In genomic region chr9:127937046-127937382, GRCh38 we compare ENCODE assay signal across 8 cellular contexts. TPM values are rescaled to one million over a fixed set of nuclear protein-coding genes. Genes with fewer than 3 reads are reported as not detected.
DNase-seq lines count a peak whose midpoint lies in the region; ATAC-seq and TF ChIP-seq lines count a peak whose summit lies in the region.

No MANE protein-coding gene starts in this region.

- H3K79me2 ChIP-seq in neural progenitor cell (ENCODE audit: low read depth), result peaks cover 16% of the 10 kb centered on the region

- no peak for ATAC-seq in effector memory CD8-positive, alpha-beta T cell (replicated peaks)
- ATAC-seq in GM18519 (IDR thresholded peaks at IDR 0.05; ENCODE audit: low FRiP score, unreplicated experiment), result no peak
- no peak for ATAC-seq in HG03442 (IDR thresholded peaks at IDR 0.05; ENCODE audit: unreplicated experiment)

- peak overlapping the region; percentile 37 to 73 for H3K4me3 ChIP-seq in CD4-positive, alpha-beta memory T cell (ENCODE audit: low read length in 2 of 2)
- H3K4me3 ChIP-seq in NB4 (ENCODE audit: low read depth, low read length) (peak overlapping the region; percentile 88), neural progenitor cell (peak overlapping the region; percentile 94)

- peaks cover 0 to 7% (median 0%) of the 10 kb centered on the region in 8 donors for H3K9me3 Mint-ChIP-seq in CD4-positive, alpha-beta memory T cell
- no peaks in the 10 kb centered on the region for H3K9me3 Mint-ChIP-seq in effector memory CD8-positive, alpha-beta T cell
- H3K9me3 Mint-ChIP-seq in neural progenitor cell, result no peaks in the 10 kb centered on the region

- H3K4me1 ChIP-seq in CD4-positive, alpha-beta memory T cell (ENCODE audit: insufficient read depth, low read length), result peaks cover 37% of the 10 kb centered on the region
- H3K4me1 ChIP-seq in neural progenitor cell, result peaks cover 11% of the 10 kb centered on the region

- CTCF ChIA-PET in CD4-positive, alpha-beta memory T cell (lab: Charles Lee; ENCODE audit: partially characterized antibody), result interaction anchor here (1.0 to 11.2 kb wide), 5 partner anchors 15 to 150 kb away, joined by 3 to 216 read pairs (median 4); no protein-coding TSS in a partner anchor

- H3K9ac ChIP-seq in neural progenitor cell, result peak overlapping the region; percentile 80

- DNase-seq in CD4-positive, alpha-beta memory T cell, result no peak
- DNase-seq in NB4 (ENCODE audit: low read depth) (no peak), neural progenitor cell (ENCODE audit: low spot score) (no peak), NCI-H2107 (lab: John Stamatoyannopoulos, UW) (no peak)
- no peak for DNase-seq in effector memory CD8-positive, alpha-beta T cell
- no peak for DNase-seq in stimulated activated CD4-positive, alpha-beta T cell treated with anti-CD3 and anti-CD28 coated beads, Interleukin-4, amount 100 ng/mL, for 24 hours

- peaks cover 23 to 52% (median 41%) of the 10 kb centered on the region in 4 donors for H3K4me1 Mint-ChIP-seq in CD4-positive, alpha-beta memory T cell
- peaks cover 38 to 41% of the 10 kb centered on the region in 2 donors for H3K4me1 Mint-ChIP-seq in effector memory CD8-positive, alpha-beta T cell (ENCODE audit: low read depth in 2 of 2)
- peaks cover 34% of the 10 kb centered on the region for H3K4me1 Mint-ChIP-seq in neural progenitor cell

- peak overlapping the region; percentile 99 for H3K4me2 ChIP-seq in neural progenitor cell

- H4K20me1 ChIP-seq in neural progenitor cell (ENCODE audit: low read depth), result peaks cover 15% of the 10 kb centered on the region

- peak overlapping the region; percentile 75 for H3K27ac ChIP-seq in CD4-positive, alpha-beta memory T cell (ENCODE audit: low read depth, low read length)
- no peak overlapping the region for H3K27ac ChIP-seq in neural progenitor cell

- peaks cover 16% of the 10 kb centered on the region for H3K36me3 ChIP-seq in CD4-positive, alpha-beta memory T cell (ENCODE audit: insufficient read depth, low read length)
- H3K36me3 ChIP-seq in neural progenitor cell, result no peaks in the 10 kb centered on the region

- no peak overlapping the region for H2AFZ ChIP-seq in neural progenitor cell (replicated peaks)

- no peaks in the 10 kb centered on the region for H3K27me3 Mint-ChIP-seq in CD4-positive, alpha-beta memory T cell
- H3K27me3 Mint-ChIP-seq in effector memory CD8-positive, alpha-beta T cell, result no peaks in the 10 kb centered on the region
- peaks cover 10% of the 10 kb centered on the region for H3K27me3 Mint-ChIP-seq in neural progenitor cell (ENCODE audit: insufficient read depth, low read depth)

- peak overlapping the region; percentile 89 to 97 (median 97) for H3K27ac Mint-ChIP-seq in CD4-positive, alpha-beta memory T cell
- H3K27ac Mint-ChIP-seq in effector memory CD8-positive, alpha-beta T cell, result peak overlapping the region; percentile 87 to 89
- H3K27ac Mint-ChIP-seq in neural progenitor cell, result peak overlapping the region; percentile 35

- peaks cover 19 to 29% of the 10 kb centered on the region in 2 donors for H3K36me3 Mint-ChIP-seq in CD4-positive, alpha-beta memory T cell
- H3K36me3 Mint-ChIP-seq in effector memory CD8-positive, alpha-beta T cell (ENCODE audit: insufficient read depth), result peaks cover 56% of the 10 kb centered on the region
- H3K36me3 Mint-ChIP-seq in neural progenitor cell, result peaks cover 7% of the 10 kb centered on the region

- intact Hi-C loops in CD4-positive, alpha-beta memory T cell (cut with micrococcal nuclease), result loop anchor here (5.0 kb wide), 1 partner anchor 35 kb away; no protein-coding TSS in a partner anchor

- no peak for TF ChIP-seq POLR2A in NB4 (IDR thresholded peaks at IDR 0.05; ENCODE audit: extremely low read depth, insufficient read length)

- H3K9me3 ChIP-seq in CD4-positive, alpha-beta memory T cell (ENCODE audit: control insufficient read depth in 1 of 2, low read length in 2 of 2), result no peaks in the 10 kb centered on the region
- H3K9me3 ChIP-seq in neural progenitor cell (ENCODE audit: low read depth), result no peaks in the 10 kb centered on the region

- H3K27me3 ChIP-seq in CD4-positive, alpha-beta memory T cell (ENCODE audit: insufficient read depth, low read length), result no peaks in the 10 kb centered on the region
- H3K27me3 ChIP-seq in neural progenitor cell, result no peaks in the 10 kb centered on the region

- TF ChIP-seq CTCF in NB4 (IDR thresholded peaks at IDR 0.05; ENCODE audit: low read depth, low read length) (no peak), neural progenitor cell (IDR thresholded peaks at IDR 0.05) (no peak)

- peak overlapping the region; percentile 88 to 98 (median 91) for H3K4me3 Mint-ChIP-seq in CD4-positive, alpha-beta memory T cell
- H3K4me3 Mint-ChIP-seq in effector memory CD8-positive, alpha-beta T cell, result peak overlapping the region; percentile 86 to 87
- H3K4me3 Mint-ChIP-seq in neural progenitor cell, result peak overlapping the region; percentile 97

- POLR2A ChIA-PET in CD4-positive, alpha-beta memory T cell (lab: Charles Lee; ENCODE audit: partially characterized antibody), result interaction anchor here (0.7 to 16.4 kb wide), 24 partner anchors 9 to 713 kb away, joined by 3 to 250 read pairs (median 3); partner anchors contain the start of genes BBLN, CDK9, EEIG1 and NAIF1

- H3F3A ChIP-seq in neural progenitor cell (ENCODE audit: low read depth), result peaks cover 12% of the 10 kb centered on the region

RNA-seq across cellular contexts. Expression of gene DPM2, which starts 0.6 kb away (rescaled TPM):
- total RNA-seq in CD4-positive, alpha-beta memory T cell, result 10 to 100 TPM; 37.0 to 39.7 TPM
- 10 to 100 TPM; 41.0 to 43.1 TPM for polyA plus RNA-seq in CD4-positive, alpha-beta memory T cell
- total RNA-seq in neural progenitor cell (ENCODE audit: low replicate concordance), result 9.1 and 20.5 TPM in 2 replicates

RNA-seq across cellular contexts. Expression of gene PIP5KL1, which starts 6.4 kb away (rescaled TPM):
- total RNA-seq in CD4-positive, alpha-beta memory T cell, result 1 to 10 TPM in 1 of 2 experiments, under 1 TPM in 1; 0.72 to 1.8 TPM
- under 1 TPM; 0.26 to 0.79 TPM for polyA plus RNA-seq in CD4-positive, alpha-beta memory T cell
- total RNA-seq in neural progenitor cell (ENCODE audit: low replicate concordance), result 1.4 and 8.8 TPM in 2 replicates

RNA-seq across cellular contexts. Expression of gene ST6GALNAC4, which starts 20.2 kb away (rescaled TPM):
- total RNA-seq in CD4-positive, alpha-beta memory T cell, result 10 to 100 TPM; 35.7 to 38.1 TPM
- 10 to 100 TPM; 10.2 to 18.5 TPM for polyA plus RNA-seq in CD4-positive, alpha-beta memory T cell
- total RNA-seq in neural progenitor cell (ENCODE audit: low replicate concordance), result 5.5 and 11.1 TPM in 2 replicates

RNA-seq across cellular contexts. Expression of gene ST6GALNAC6, which starts 37.6 kb away (rescaled TPM):
- 100 to 1,000 TPM; 125 to 127 TPM for total RNA-seq in CD4-positive, alpha-beta memory T cell
- 10 to 100 TPM; 45.2 to 45.6 TPM for polyA plus RNA-seq in CD4-positive, alpha-beta memory T cell
- 14.3 and 42.7 TPM in 2 replicates for total RNA-seq in neural progenitor cell (ENCODE audit: low replicate concordance)

RNA-seq across cellular contexts. Expression of gene EEIG1, which starts 43.8 kb away (rescaled TPM):
- total RNA-seq in CD4-positive, alpha-beta memory T cell, result 100 to 1,000 TPM; 516 to 550 TPM
- polyA plus RNA-seq in CD4-positive, alpha-beta memory T cell, result 100 to 1,000 TPM in 1 of 2 donors, 10 to 100 TPM in 1; 95.4 to 205 TPM
- total RNA-seq in neural progenitor cell (ENCODE audit: low replicate concordance), result 8.8 and 30.8 TPM in 2 replicates

Comparison
In these comparisons a context has a peak if more than half of its experiments do, and no peak if none do; other contexts are left out.
1. H3K27ac Mint-ChIP-seq: peak in every context shown above with its lines; median percentile 97 in CD4-positive, alpha-beta memory T cell; 88 in effector memory CD8-positive, alpha-beta T cell; 35 in neural progenitor cell.